In the genomic region with DNA sequence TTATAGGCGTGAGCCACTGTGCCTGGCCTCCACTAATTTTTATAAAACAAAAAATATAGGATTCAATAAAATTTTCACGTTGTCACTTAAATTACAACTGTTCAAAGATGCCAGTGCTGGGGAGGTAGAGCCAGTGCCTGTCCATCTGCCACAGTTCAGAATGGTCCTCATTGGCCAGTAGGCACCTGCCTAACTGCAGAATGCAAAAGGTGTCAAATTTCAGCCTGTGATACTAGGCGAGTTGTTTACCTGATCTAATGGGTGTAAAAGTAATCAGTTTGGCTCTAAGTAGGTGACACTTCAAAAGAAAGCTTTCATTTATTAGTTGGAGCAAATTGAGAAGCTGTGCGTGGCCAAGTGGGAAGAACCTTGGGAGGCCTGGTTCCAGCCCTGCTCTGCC, we compare ENCODE assay signal across 14 cellular contexts. TPM values are rescaled to one million over a fixed set of nuclear protein-coding genes. Genes with fewer than 3 reads are reported as not detected.
DNase-seq lines count a peak whose midpoint lies in the region; ATAC-seq and TF ChIP-seq lines count a peak whose summit lies in the region.
"Had no signal": no experiment of that assay in that cellular context is flagged by ENCODE, and none has a peak within 500 bp of the region (broad histone marks: within the 10 kb centered on the region; RNA-seq: fewer than 3 reads in every experiment).

No MANE protein-coding gene starts in this region.

- H3K4me1 Mint-ChIP-seq in activated naive CD8-positive, alpha-beta T cell (ENCODE audit: low read depth) = peaks cover 52% of the 10 kb centered on the region
- H3K4me1 Mint-ChIP-seq in activated naive CD8-positive, alpha-beta T cell treated with anti-CD3 and anti-CD28 coated beads for 36 hours = peaks cover 34% of the 10 kb centered on the region
- H3K4me1 Mint-ChIP-seq in stimulated activated memory B cell treated with anti-CD40 and anti-IgM and Interleukin-4, amounts not matched to agents 10 μg/mL and 1 μg/mL and 100 μg/mL, for 72 hours = peaks cover 43% of the 10 kb centered on the region

- no peaks in the 10 kb centered on the region for H3K27me3 Mint-ChIP-seq in activated naive CD8-positive, alpha-beta T cell
- no peaks in the 10 kb centered on the region for H3K27me3 Mint-ChIP-seq in activated naive CD8-positive, alpha-beta T cell treated with anti-CD3 and anti-CD28 coated beads for 36 hours
- H3K27me3 Mint-ChIP-seq in stimulated activated memory B cell treated with anti-CD40 and anti-IgM and Interleukin-4, amounts not matched to agents 10 μg/mL and 1 μg/mL and 100 μg/mL, for 72 hours = no peaks in the 10 kb centered on the region

- no peak overlapping the region for H3K4me3 ChIP-seq in coronary artery
- H3K4me3 ChIP-seq: mucosa of descending colon, upper lobe of right lung had no signal

- no peak overlapping the region for H3K27ac Mint-ChIP-seq in activated naive CD8-positive, alpha-beta T cell
- H3K27ac Mint-ChIP-seq in activated naive CD8-positive, alpha-beta T cell treated with anti-CD3 and anti-CD28 coated beads for 36 hours = no peak overlapping the region
- peak overlapping the region; percentile 60 for H3K27ac Mint-ChIP-seq in stimulated activated memory B cell treated with anti-CD40 and anti-IgM and Interleukin-4, amounts not matched to agents 10 μg/mL and 1 μg/mL and 100 μg/mL, for 72 hours

- no peak overlapping the region for H3K27ac ChIP-seq in coronary artery
- H3K27ac ChIP-seq: epithelial cell of prostate, upper lobe of right lung, VCaP had no signal

- no peaks in the 10 kb centered on the region for H3K9me3 Mint-ChIP-seq in activated naive CD8-positive, alpha-beta T cell (ENCODE audit: low read depth)
- no peaks in the 10 kb centered on the region for H3K9me3 Mint-ChIP-seq in activated naive CD8-positive, alpha-beta T cell treated with anti-CD3 and anti-CD28 coated beads for 36 hours
- no peaks in the 10 kb centered on the region for H3K9me3 Mint-ChIP-seq in stimulated activated memory B cell treated with anti-CD40 and anti-IgM and Interleukin-4, amounts not matched to agents 10 μg/mL and 1 μg/mL and 100 μg/mL, for 72 hours

- peak overlapping the region; percentile 23 for H3K4me3 Mint-ChIP-seq in activated naive CD8-positive, alpha-beta T cell
- no peak overlapping the region for H3K4me3 Mint-ChIP-seq in activated naive CD8-positive, alpha-beta T cell treated with anti-CD3 and anti-CD28 coated beads for 36 hours
- H3K4me3 Mint-ChIP-seq in stimulated activated memory B cell treated with anti-CD40 and anti-IgM and Interleukin-4, amounts not matched to agents 10 μg/mL and 1 μg/mL and 100 μg/mL, for 72 hours = peak overlapping the region; percentile 55

- POLR2A ChIA-PET in GM10248 (lab: Yijun Ruan, JAX) = interaction anchor here (1.0 kb wide), 1 partner anchor 10 kb away, joined by 4 read pairs; no protein-coding TSS in a partner anchor

- TF ChIP-seq CTCF in coronary artery (IDR thresholded peaks at IDR 0.05) (no peak), GM10248 (IDR thresholded peaks at IDR 0.05; ENCODE audit: control extremely low read depth, extremely low read depth, low read depth, missing control alignments) (no peak)

- no peaks in the 10 kb centered on the region for H3K36me3 Mint-ChIP-seq in activated naive CD8-positive, alpha-beta T cell
- peaks cover 11% of the 10 kb centered on the region for H3K36me3 Mint-ChIP-seq in activated naive CD8-positive, alpha-beta T cell treated with anti-CD3 and anti-CD28 coated beads for 36 hours
- H3K36me3 Mint-ChIP-seq in stimulated activated memory B cell treated with anti-CD40 and anti-IgM and Interleukin-4, amounts not matched to agents 10 μg/mL and 1 μg/mL and 100 μg/mL, for 72 hours = peaks cover 28% of the 10 kb centered on the region

- no peak for ATAC-seq in stimulated activated memory B cell treated with anti-CD40 and anti-IgM and Interleukin-4, amounts not matched to agents 10 μg/mL and 1 μg/mL and 100 μg/mL, for 72 hours
- no peak for ATAC-seq in HG02884 (IDR thresholded peaks at IDR 0.05; ENCODE audit: unreplicated experiment)
- ATAC-seq: mucosa of descending colon, upper lobe of right lung had no signal

- DNase-seq in activated naive CD8-positive, alpha-beta T cell treated with anti-CD3 and anti-CD28 coated beads for 36 hours = no peak
- DNase-seq in NCI-H345 (lab: John Stamatoyannopoulos, UW) = peak; percentile 71
- peak; percentile 41 for DNase-seq in coronary artery (ENCODE audit: low spot score)
- no peak for DNase-seq in NCI-H226
- DNase-seq in GM10248 (ENCODE audit: extremely low spot score) = no peak
- DNase-seq: activated T-cell treated with anti-CD3 and anti-CD28 coated beads, Interleukin-2, amount 50 U/mL, for 48 hours; upper lobe of right lung had no signal

- CTCF ChIA-PET in GM10248 (lab: Yijun Ruan, JAX) = interaction anchor here (0.9 to 3.5 kb wide), 7 partner anchors 9 to 62 kb away, joined by 4 to 16 read pairs (median 5); no protein-coding TSS in a partner anchor

RNA-seq across cellular contexts. Expression of a gene that starts 2.4 kb away (rescaled TPM):
- 10 to 100 TPM; 94.3 to 94.5 TPM for total RNA-seq in activated naive CD8-positive, alpha-beta T cell treated with anti-CD3 and anti-CD28 coated beads for 36 hours

RNA-seq across cellular contexts. Expression of a gene that starts 16.5 kb away (rescaled TPM):
- total RNA-seq in activated naive CD8-positive, alpha-beta T cell treated with anti-CD3 and anti-CD28 coated beads for 36 hours = under 1 TPM; 0.44 to 0.64 TPM

RNA-seq across cellular contexts. Expression of a gene that starts 21.3 kb away (rescaled TPM):
- 100 to 1,000 TPM; 224 to 241 TPM for total RNA-seq in activated naive CD8-positive, alpha-beta T cell treated with anti-CD3 and anti-CD28 coated beads for 36 hours

RNA-seq across cellular contexts. Expression of a gene that starts 26.3 kb away (rescaled TPM):
- under 1 TPM; 0.33 to 0.74 TPM for total RNA-seq in activated naive CD8-positive, alpha-beta T cell treated with anti-CD3 and anti-CD28 coated beads for 36 hours
- total RNA-seq: bronchial epithelial cell, upper lobe of right lung had no signal

RNA-seq across cellular contexts. Expression of a gene that starts 34.9 kb away (rescaled TPM):
- total RNA-seq in activated naive CD8-positive, alpha-beta T cell treated with anti-CD3 and anti-CD28 coated beads for 36 hours = under 1 TPM in 1 of 2 experiments, not detected in 1; 0.48 TPM
- total RNA-seq: bronchial epithelial cell, upper lobe of right lung had no signal

Comparison
In these comparisons a context has a peak if more than half of its experiments do, and no peak if none do; other contexts are left out.
1. DNase-seq: peak in NCI-H345 (single experiment) and coronary artery (single experiment); none in activated naive CD8-positive, alpha-beta T cell treated with anti-CD3 and anti-CD28 coated beads for 36 hours (single experiment), NCI-H226 (single experiment) and GM10248 (single experiment).